16 cellular contexts compared by ENCODE assay signal in genomic region chr16:9499921-9500593, GRCh38.
DNase-seq lines count a peak whose midpoint lies in the region; ATAC-seq and TF ChIP-seq lines count a peak whose summit lies in the region.
"Had no signal": no experiment of that assay in that cellular context is flagged by ENCODE, and none has a peak within 500 bp of the region (broad histone marks: within the 10 kb centered on the region; RNA-seq: fewer than 3 reads in every experiment).

No MANE protein-coding gene starts in this region.

- H3K27me3 ChIP-seq in lower lobe of right lung (ENCODE audit: low read depth) (no peaks in the 10 kb centered on the region), upper lobe of right lung (no peaks in the 10 kb centered on the region)
- H3K27me3 ChIP-seq: cardiac muscle cell had no signal

- H3K4me1 ChIP-seq in lower lobe of right lung (no peaks in the 10 kb centered on the region), upper lobe of right lung (no peaks in the 10 kb centered on the region)

- DNase-seq in NCI-H748 (lab: John Stamatoyannopoulos, UW; ENCODE audit: unreplicated experiment): peak; percentile 48
- DNase-seq in NCI-H748 treated with DMSO at 0.1 percent for 48 hours (lab: John Stamatoyannopoulos, UW): no peak
- DNase-seq in ecto neural progenitor cell (ENCODE audit: low spot score): peak; percentile 70
- peak; percentile 45 for DNase-seq in lower lobe of right lung
- DNase-seq in upper lobe of right lung: no peak
- DNase-seq in NCI-H2029 treated with DMSO at 0.1 percent for 48 hours (lab: John Stamatoyannopoulos, UW): no peak
- DNase-seq in activated CD8-positive, alpha-beta memory T cell treated with anti-CD3 and anti-CD28 coated beads, Interleukin-2, amount 50 U/mL, for 48 hours: no peak
- no peak for DNase-seq in GM10248 (ENCODE audit: extremely low spot score)
- DNase-seq: DMS53; NCI-H2107; NCI-H774; stimulated activated CD4-positive, alpha-beta T cell treated with anti-CD3 and anti-CD28 coated beads, Interleukin-15, amount 100 ng/mL, for 24 hours had no signal

- H3K9me3 ChIP-seq in lower lobe of right lung (no peaks in the 10 kb centered on the region), upper lobe of right lung (no peaks in the 10 kb centered on the region)

- H3K4me3 ChIP-seq in lower lobe of right lung (no peak overlapping the region), upper lobe of right lung (no peak overlapping the region)
- H3K4me3 ChIP-seq: cardiac muscle cell had no signal

- CTCF ChIA-PET in GM10248 (lab: Yijun Ruan, JAX): interaction anchor here (1.0 to 1.3 kb wide), 2 partner anchors 11 to 22 kb away, joined by 3 read pairs; no protein-coding TSS in a partner anchor

- TF ChIP-seq CTCF in lower lobe of right lung (IDR thresholded peaks at IDR 0.05): no peak
- TF ChIP-seq CTCF in upper lobe of right lung (IDR thresholded peaks at IDR 0.05): no peak
- no peak for TF ChIP-seq CTCF in GM10248 (IDR thresholded peaks at IDR 0.05; ENCODE audit: control extremely low read depth, extremely low read depth, low read depth, missing control alignments)

- intact Hi-C loops in lower lobe of right lung (cut with DNase I) (no loop called here), upper lobe of right lung (cut with DNase I) (no loop called here)

- POLR2A ChIA-PET in GM10248 (lab: Yijun Ruan, JAX): no interaction called here

- ATAC-seq in lower lobe of right lung (peak in 1 of 2 donors; percentile 64), upper lobe of right lung (peak; percentile 63)
- ATAC-seq: activated naive CD4-positive, alpha-beta T cell treated with anti-CD3 and anti-CD28 coated beads, Interleukin-2, amount 50 U/mL, for 72 hours; activated T-helper 17 cell treated with anti-CD3 and anti-CD28 coated beads, Interleukin-2, amount 50 U/mL, for 72 hours; natural killer cell treated with Interleukin-12 subunit alpha and Interleukin-12 subunit beta and Interleukin-15 and Interleukin-18, amount 100 ng/mL, for 72 hours had no signal

- H3K27ac ChIP-seq in lower lobe of right lung: no peak overlapping the region
- no peak overlapping the region for H3K27ac ChIP-seq in upper lobe of right lung
- H3K27ac ChIP-seq: cardiac muscle cell had no signal

- H3K36me3 ChIP-seq in lower lobe of right lung (no peaks in the 10 kb centered on the region), upper lobe of right lung (no peaks in the 10 kb centered on the region)
- H3K36me3 ChIP-seq: cardiac muscle cell had no signal

Comparison
In these comparisons a context has a peak if more than half of its experiments do, and no peak if none do; other contexts are left out.
1. DNase-seq: peak in NCI-H748 (single experiment), ecto neural progenitor cell (single experiment) and lower lobe of right lung (single experiment); none in NCI-H748 treated with DMSO at 0.1 percent for 48 hours (single experiment), upper lobe of right lung (single experiment), NCI-H2029 treated with DMSO at 0.1 percent for 48 hours (single experiment), activated CD8-positive, alpha-beta memory T cell treated with anti-CD3 and anti-CD28 coated beads, Interleukin-2, amount 50 U/mL, for 48 hours (single experiment) and GM10248 (single experiment).